Comparison of ENCODE assay signal across 13 cellular contexts in the genomic region with DNA sequence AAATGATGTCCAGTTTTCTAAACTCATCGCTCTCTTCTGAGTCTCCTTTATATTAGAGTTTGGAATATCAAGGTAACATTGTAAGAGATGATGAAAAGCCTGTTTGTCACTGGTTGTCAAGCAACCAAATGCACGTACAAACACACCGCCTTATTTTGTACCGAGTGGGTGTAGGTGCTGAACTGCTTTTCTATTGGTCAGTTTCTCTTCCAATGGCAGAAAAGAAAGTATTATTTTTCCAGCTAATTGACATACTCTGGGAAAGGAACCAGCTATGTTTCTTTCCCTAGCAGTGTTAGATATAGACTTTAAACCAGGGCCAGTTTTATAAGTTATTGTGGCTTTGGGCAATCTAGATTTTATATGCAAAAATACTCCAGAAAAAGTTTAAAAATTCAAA. TPM values are rescaled to one million over a fixed set of nuclear protein-coding genes. Genes with fewer than 3 reads are reported as not detected.
DNase-seq lines count a peak whose midpoint lies in the region; ATAC-seq and TF ChIP-seq lines count a peak whose summit lies in the region.
"Had no signal": no experiment of that assay in that cellular context is flagged by ENCODE, and none has a peak within 500 bp of the region (broad histone marks: within the 10 kb centered on the region; RNA-seq: fewer than 3 reads in every experiment).

No MANE protein-coding gene starts in this region.

- H3K27me3 ChIP-seq in fibroblast of lung (ENCODE audit: control insufficient read depth, insufficient read depth, low read length), result no peaks in the 10 kb centered on the region
- no peaks in the 10 kb centered on the region for H3K27me3 ChIP-seq in lung (ENCODE audit: control insufficient read depth, insufficient read depth)
- H3K27me3 ChIP-seq: colonic mucosa, testis had no signal

- no peaks in the 10 kb centered on the region for H4K20me1 ChIP-seq in fibroblast of lung (ENCODE audit: control insufficient read depth, extremely low read depth, insufficient read depth, low read length)

- no peaks in the 10 kb centered on the region for H3K79me2 ChIP-seq in fibroblast of lung (ENCODE audit: control insufficient read depth, insufficient read depth, low read length)

- H3K4me1 ChIP-seq in fibroblast of lung (ENCODE audit: control insufficient read depth, extremely low read depth, insufficient read depth, low read length) (no peaks in the 10 kb centered on the region), lung (ENCODE audit: control insufficient read depth in 2 of 2, insufficient read depth in 2 of 2, low read length in 2 of 2) (peaks cover 0 to 10% of the 10 kb centered on the region in 2 donors)
- H3K4me1 ChIP-seq: colonic mucosa, testis had no signal

- H3K9me3 ChIP-seq in fibroblast of lung (ENCODE audit: control insufficient read depth, insufficient read depth, low read depth, low read length) (no peaks in the 10 kb centered on the region), lung (ENCODE audit: control insufficient read depth in 2 of 2, insufficient read depth in 1 of 2, low read length in 1 of 2) (no peaks in the 10 kb centered on the region)
- H3K9me3 ChIP-seq: colonic mucosa, testis had no signal

- no peak overlapping the region for H3K4me2 ChIP-seq in fibroblast of lung (ENCODE audit: extremely low read depth, insufficient read depth, low read length)

- H3K36me3 ChIP-seq in fibroblast of lung (ENCODE audit: control insufficient read depth, insufficient read depth, low read length) (no peaks in the 10 kb centered on the region), lung (ENCODE audit: control insufficient read depth in 2 of 2, insufficient read depth in 2 of 2, low read length in 2 of 2) (no peaks in the 10 kb centered on the region)
- H3K36me3 ChIP-seq: colonic mucosa had no signal

- H3K9ac ChIP-seq in fibroblast of lung (ENCODE audit: insufficient read depth, low read length), result no peak overlapping the region

- no peak overlapping the region for H3K27ac ChIP-seq in fibroblast of lung (ENCODE audit: insufficient read depth, low read length)
- H3K27ac ChIP-seq in lung (ENCODE audit: low read depth in 1 of 2, low read length in 1 of 2), result peak overlapping the region in 1 of 2 donors; percentile 98
- H3K27ac ChIP-seq: colonic mucosa, testis had no signal

- TF ChIP-seq CTCF in fibroblast of lung (conservative IDR thresholded peaks at IDR 0.05 in 1 of 2, IDR thresholded peaks at IDR 0.05 in 1 of 2; ENCODE audit: low read depth in 1 of 2, low read length in 2 of 2) (no peak), lung (IDR thresholded peaks at IDR 0.05; ENCODE audit: control extremely low read depth, extremely low read depth) (no peak)

- no peak overlapping the region for H2AFZ ChIP-seq in fibroblast of lung (ENCODE audit: low read length)

- 77 to 82% methylated on average over 4 of the region's 4 CpGs for WGBS in lung, 2 donors

- DNase-seq in AG08396 (ENCODE audit: low spot score) (peak; percentile 57), RKO (ENCODE audit: low spot score) (peak; percentile 30), fibroblast of lung (ENCODE audit: low read depth in 2 of 2) (peak; percentile 47 to 60), lung (ENCODE audit: low spot score) (no peak), SKM-1 (lab: John Stamatoyannopoulos, UW; ENCODE audit: unreplicated experiment) (no peak), NCI-H2081 (lab: John Stamatoyannopoulos, UW) (no peak), NCI-H128 (lab: John Stamatoyannopoulos, UW; ENCODE audit: unreplicated experiment) (no peak)
- DNase-seq: activated T-cell treated with anti-CD3 and anti-CD28 coated beads, Interleukin-2, amount 50 U/mL, for 24 hours; colonic mucosa; NCI-H1105; stimulated activated CD4-positive, alpha-beta T cell treated with anti-CD3 and anti-CD28 coated beads, Interleukin-1b, Interleukin-23, amount 100 ng/mL, for 48 hours; testis had no signal

- ATAC-seq in lung (ENCODE audit: insufficient read depth, low FRiP score) (peak; percentile 50), GM18861 (IDR thresholded peaks at IDR 0.05; ENCODE audit: unreplicated experiment) (no peak)

- peak overlapping the region in 1 of 4 experiments; percentile 12 for H3K4me3 ChIP-seq in fibroblast of lung (replicated peaks in 1 of 4; ENCODE audit: control extremely low read depth in 1 of 4, insufficient read depth in 1 of 4, low read depth in 3 of 4, low read length in 4 of 4)
- no peak overlapping the region for H3K4me3 ChIP-seq in lung
- H3K4me3 ChIP-seq: colonic mucosa, testis had no signal

RNA-seq across cellular contexts. Expression of gene PPM1K, which starts 6.6 kb away (rescaled TPM):
- total RNA-seq in fibroblast of lung (10.0 and 18.0 TPM in 2 replicates), lung (10 to 100 TPM; 19.4 to 45.9 TPM)
- polyA plus RNA-seq in fibroblast of lung (8.1 and 14.4 TPM in 2 replicates), lung (1 to 10 TPM; 5.2 to 5.6 TPM)
- polyA plus RNA-seq in fibroblast of lung (2012), result 4.1 and 6.5 TPM in 2 replicates
- polyA minus RNA-seq in fibroblast of lung (ENCODE audit: low replicate concordance), result 10.7 and 35.0 TPM in 2 replicates

Comparison
In these comparisons a context has a peak if more than half of its experiments do, and no peak if none do; other contexts are left out.
1. DNase-seq: peak in AG08396 (single experiment), RKO (single experiment) and fibroblast of lung (2 of 2); none in lung (single experiment), SKM-1 (single experiment), NCI-H2081 (0 of 2) and NCI-H128 (single experiment).